In the genomic region with DNA sequence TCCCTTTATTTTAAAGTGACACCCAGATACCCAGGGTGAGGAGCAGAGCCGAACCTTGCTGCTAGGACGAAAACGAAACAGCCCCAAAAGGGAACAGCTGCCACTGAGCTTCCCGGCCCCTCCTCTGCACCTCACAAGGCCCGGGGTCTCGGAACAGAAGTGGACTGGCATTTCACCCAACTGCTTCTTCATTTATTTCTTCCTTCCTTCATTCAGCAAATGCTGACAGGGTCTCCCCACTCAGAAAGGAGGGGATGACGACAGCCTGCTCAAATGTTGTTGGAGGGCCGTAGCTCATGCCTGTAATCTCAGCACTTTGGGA, we compare ENCODE assay signal across 20 cellular contexts.
"Had no signal": no experiment of that assay in that cellular context is flagged by ENCODE, and none has a peak within 500 bp of the region (broad histone marks: within the 10 kb centered on the region; RNA-seq: fewer than 3 reads in every experiment).

No MANE protein-coding gene starts in this region.

- H3K27ac Mint-ChIP-seq: activated B cell treated with CpG ODN at 0.5 μM for 24 hours; activated CD4-positive, alpha-beta memory T cell treated with anti-CD3 and anti-CD28 coated beads, Interleukin-2, amount 10 ng/mL, durations not matched to agents 7 days and 5 days; activated CD8-positive, alpha-beta memory T cell treated with anti-CD3 and anti-CD28 coated beads, Interleukin-2, amount 10 ng/mL, durations not matched to agents 7 days and 5 days; activated T-helper 1 cell treated with anti-CD3 and anti-CD28 coated beads, Interleukin-12 subunit alpha, Interleukin-12 subunit beta, Interleukin-2, Interleukin-4 antibody, amounts not matched to agents 30 ng/mL and 10 ng/mL and 1 ng/mL, durations not matched to agents 14 hours and 24 hours and 36 hours; naive B cell; T-helper 1 cell treated with Interleukin-12 subunit alpha and Interleukin-12 subunit beta and Interleukin-4 antibody, amounts not matched to agents 30 μg/mL and 1 μg/mL, for 36 hours had no signal

- H3K36me3 Mint-ChIP-seq: activated CD8-positive, alpha-beta memory T cell treated with anti-CD3 and anti-CD28 coated beads, Interleukin-2, amount 10 ng/mL, durations not matched to agents 7 days and 5 days; naive B cell had no signal

- H3K4me1 Mint-ChIP-seq: activated B cell treated with CpG ODN at 0.5 μM for 24 hours had no signal

- H3K27ac ChIP-seq: lower lobe of right lung, pancreas, right lobe of liver, skin epidermis, tibial artery, vagina had no signal

- H3K4me1 ChIP-seq: lower lobe of right lung, pancreas, right lobe of liver, tibial artery, vagina had no signal

- ATAC-seq: activated CD8-positive, alpha-beta memory T cell treated with anti-CD3 and anti-CD28 coated beads, Interleukin-2, amount 10 ng/mL, durations not matched to agents 7 days and 5 days; left lobe of liver; lower lobe of right lung; pancreas; stimulated activated naive CD8-positive, alpha-beta T cell treated with anti-CD3 and anti-CD28 coated beads, Interleukin-15, amount 100 ng/mL, for 72 hours had no signal

- H3K9me3 ChIP-seq: lower lobe of right lung, pancreas, right lobe of liver, tibial artery, vagina had no signal

- H3K9me3 Mint-ChIP-seq: activated B cell treated with CpG ODN at 0.5 μM for 24 hours; activated CD4-positive, alpha-beta memory T cell treated with anti-CD3 and anti-CD28 coated beads, Interleukin-2, amount 10 ng/mL, durations not matched to agents 7 days and 5 days; activated T-helper 1 cell treated with anti-CD3 and anti-CD28 coated beads, Interleukin-12 subunit alpha, Interleukin-12 subunit beta, Interleukin-2, Interleukin-4 antibody, amounts not matched to agents 30 ng/mL and 10 ng/mL and 1 ng/mL, durations not matched to agents 14 hours and 24 hours and 36 hours; stimulated activated naive CD8-positive, alpha-beta T cell treated with anti-CD3 and anti-CD28 coated beads, Interleukin-15, amount 100 ng/mL, for 72 hours; T-helper 1 cell treated with Interleukin-12 subunit alpha and Interleukin-12 subunit beta and Interleukin-4 antibody, amounts not matched to agents 30 μg/mL and 1 μg/mL, for 36 hours had no signal

- H3K4me3 ChIP-seq: lower lobe of right lung, pancreas, right lobe of liver, skin epidermis, tibial artery, vagina had no signal

- H3K4me3 Mint-ChIP-seq: activated B cell treated with CpG ODN at 0.5 μM for 24 hours; activated CD4-positive, alpha-beta memory T cell treated with anti-CD3 and anti-CD28 coated beads, Interleukin-2, amount 10 ng/mL, durations not matched to agents 7 days and 5 days; activated CD8-positive, alpha-beta memory T cell treated with anti-CD3 and anti-CD28 coated beads, Interleukin-2, amount 10 ng/mL, durations not matched to agents 7 days and 5 days; activated T-helper 1 cell treated with anti-CD3 and anti-CD28 coated beads, Interleukin-12 subunit alpha, Interleukin-12 subunit beta, Interleukin-2, Interleukin-4 antibody, amounts not matched to agents 30 ng/mL and 10 ng/mL and 1 ng/mL, durations not matched to agents 14 hours and 24 hours and 36 hours; naive B cell; stimulated activated naive CD8-positive, alpha-beta T cell treated with anti-CD3 and anti-CD28 coated beads, Interleukin-15, amount 100 ng/mL, for 72 hours; T-helper 1 cell treated with Interleukin-12 subunit alpha and Interleukin-12 subunit beta and Interleukin-4 antibody, amounts not matched to agents 30 μg/mL and 1 μg/mL, for 36 hours had no signal

- H3K27me3 ChIP-seq: pancreas, right lobe of liver, vagina had no signal

- DNase-seq: activated B cell treated with CpG ODN at 0.5 μM for 24 hours; activated CD4-positive, alpha-beta memory T cell treated with anti-CD3 and anti-CD28 coated beads, Interleukin-2, amount 10 ng/mL, durations not matched to agents 7 days and 5 days; activated CD4-positive, alpha-beta T cell treated with anti-CD3 and anti-CD28 coated beads for 48 hours; activated CD8-positive, alpha-beta memory T cell treated with anti-CD3 and anti-CD28 coated beads, Interleukin-2, amount 10 ng/mL, durations not matched to agents 7 days and 5 days; amygdala; cortex of kidney; mesendoderm; naive B cell; stimulated activated CD4-positive, alpha-beta T cell treated with anti-CD3 and anti-CD28 coated beads, Interleukin-1b, Interleukin-23, amount 100 ng/mL, for 48 hours; stimulated activated naive CD8-positive, alpha-beta T cell treated with anti-CD3 and anti-CD28 coated beads, Interleukin-15, amount 100 ng/mL, for 72 hours; T1000 had no signal
